ENCODE assay signal across 19 cellular contexts in genomic region chr13:79450110-79450509, GRCh38.
"Had no signal": no experiment of that assay in that cellular context is flagged by ENCODE, and none has a peak within 500 bp of the region (broad histone marks: within the 10 kb centered on the region; RNA-seq: fewer than 3 reads in every experiment).

No MANE protein-coding gene starts in this region.

- H3K27ac Mint-ChIP-seq: naive thymus-derived CD4-positive, alpha-beta T cell; type B pancreatic cell had no signal

- DNase-seq: activated CD8-positive, alpha-beta memory T cell treated with anti-CD3 and anti-CD28 coated beads, Interleukin-2, amount 50 U/mL, for 48 hours; activated gamma-delta T cell treated with Interleukin-2 at 50 U/mL for 16 hours; brain microvascular endothelial cell; effector memory CD4-positive, alpha-beta T cell; gastrocnemius medialis; heart right ventricle; mammary epithelial cell; posterior cingulate gyrus; RPMI8226; SJCRH30; SW 1271; T1000 had no signal

- H3K36me3 ChIP-seq: brain microvascular endothelial cell, gastrocnemius medialis, heart right ventricle, neutrophil, right atrium auricular region, SJCRH30 had no signal

- H3K4me3 Mint-ChIP-seq: naive thymus-derived CD4-positive, alpha-beta T cell; type B pancreatic cell had no signal

- H3K4me3 ChIP-seq: gastrocnemius medialis, heart right ventricle, right atrium auricular region, SJCRH30, skin epidermis had no signal

- H3K9me3 Mint-ChIP-seq: type B pancreatic cell had no signal

- ATAC-seq: gastrocnemius medialis; heart right ventricle; naive thymus-derived CD4-positive, alpha-beta T cell had no signal

- H3K4me1 ChIP-seq: gastrocnemius medialis, right atrium auricular region had no signal

- H3K9me3 ChIP-seq: gastrocnemius medialis, heart right ventricle, right atrium auricular region, SJCRH30 had no signal

- H3K27me3 ChIP-seq: brain microvascular endothelial cell, gastrocnemius medialis, right atrium auricular region, SJCRH30 had no signal

- H3K36me3 Mint-ChIP-seq: type B pancreatic cell had no signal

- H3K27me3 Mint-ChIP-seq: naive thymus-derived CD4-positive, alpha-beta T cell; type B pancreatic cell had no signal

- H3K27ac ChIP-seq: brain microvascular endothelial cell, epithelial cell of prostate, gastrocnemius medialis, heart right ventricle, neutrophil, right atrium auricular region, SJCRH30, skin epidermis had no signal

- FAIRE-seq: islet of Langerhans had no signal
